In the genomic region with DNA sequence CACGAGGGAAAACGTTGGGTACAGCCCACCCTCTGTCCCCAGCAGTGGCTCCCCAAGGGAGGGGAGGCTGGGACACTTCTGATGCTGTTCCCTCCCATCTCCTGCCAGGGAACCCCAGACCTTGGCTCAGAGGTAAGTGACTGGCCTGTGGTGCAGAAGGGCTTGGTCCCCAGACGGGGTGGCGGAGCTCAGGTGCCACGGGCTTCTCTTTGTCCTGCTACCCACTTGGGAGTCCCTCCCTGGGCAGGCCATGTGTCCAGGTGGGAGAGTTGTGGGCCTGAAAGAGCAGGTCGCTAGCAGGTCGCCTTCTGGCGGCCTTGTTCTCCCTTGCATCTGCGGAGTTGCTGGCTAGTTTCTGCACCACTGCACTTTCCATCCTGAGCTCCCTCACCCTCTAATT, we compare ENCODE assay signal across 3 cellular contexts.
TF ChIP-seq lines count a peak whose summit lies in the region.

No MANE protein-coding gene starts in this region.

TF ChIP-seq in SK-N-SH, 30 proteins besides CTCF, POLR2A, EP300 and RAD21:
- TF ChIP-seq, protein P1, sequence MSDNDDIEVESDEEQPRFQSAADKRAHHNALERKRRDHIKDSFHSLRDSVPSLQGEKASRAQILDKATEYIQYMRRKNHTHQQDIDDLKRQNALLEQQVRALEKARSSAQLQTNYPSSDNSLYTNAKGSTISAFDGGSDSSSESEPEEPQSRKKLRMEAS (IDR thresholded peaks at IDR 0.05; ENCODE audit: low read depth), result no peak
- TF ChIP-seq RCOR1 (IDR thresholded peaks at IDR 0.05; ENCODE audit: low read length) (no peak), NFIC (IDR thresholded peaks at IDR 0.05; ENCODE audit: borderline replicate concordance) (no peak), JUND (IDR thresholded peaks at IDR 0.05) (no peak), FOXM1 (IDR thresholded peaks at IDR 0.05; ENCODE audit: low read depth) (no peak), FOSL2 (IDR thresholded peaks at IDR 0.05; ENCODE audit: borderline replicate concordance, low read depth) (no peak)
- TF ChIP-seq, protein P2, sequence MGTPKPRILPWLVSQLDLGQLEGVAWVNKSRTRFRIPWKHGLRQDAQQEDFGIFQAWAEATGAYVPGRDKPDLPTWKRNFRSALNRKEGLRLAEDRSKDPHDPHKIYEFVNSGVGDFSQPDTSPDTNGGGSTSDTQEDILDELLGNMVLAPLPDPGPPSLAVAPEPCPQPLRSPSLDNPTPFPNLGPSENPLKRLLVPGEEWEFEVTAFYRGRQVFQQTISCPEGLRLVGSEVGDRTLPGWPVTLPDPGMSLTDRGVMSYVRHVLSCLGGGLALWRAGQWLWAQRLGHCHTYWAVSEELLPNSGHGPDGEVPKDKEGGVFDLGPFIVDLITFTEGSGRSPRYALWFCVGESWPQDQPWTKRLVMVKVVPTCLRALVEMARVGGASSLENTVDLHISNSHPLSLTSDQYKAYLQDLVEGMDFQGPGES (IDR thresholded peaks at IDR 0.05; ENCODE audit: low read depth, low read length), result no peak

TF ChIP-seq in SK-N-SH treated with all-trans-retinoic acid at 6 μM for 48 hours, 23 proteins besides CTCF, POLR2A, EP300 and RAD21:
- no peak for TF ChIP-seq TCF4 (CRISPR knock-in tag; IDR thresholded peaks at IDR 0.05; ENCODE audit: borderline replicate concordance)
- TF ChIP-seq TOX (CRISPR knock-in tag; IDR thresholded peaks at IDR 0.05; ENCODE audit: borderline replicate concordance), result no peak
- no peak for TF ChIP-seq CSDC2 (CRISPR knock-in tag; IDR thresholded peaks at IDR 0.05)
- no peak for TF ChIP-seq ZFP30 (CRISPR knock-in tag; IDR thresholded peaks at IDR 0.05)
- TF ChIP-seq, protein P3, sequence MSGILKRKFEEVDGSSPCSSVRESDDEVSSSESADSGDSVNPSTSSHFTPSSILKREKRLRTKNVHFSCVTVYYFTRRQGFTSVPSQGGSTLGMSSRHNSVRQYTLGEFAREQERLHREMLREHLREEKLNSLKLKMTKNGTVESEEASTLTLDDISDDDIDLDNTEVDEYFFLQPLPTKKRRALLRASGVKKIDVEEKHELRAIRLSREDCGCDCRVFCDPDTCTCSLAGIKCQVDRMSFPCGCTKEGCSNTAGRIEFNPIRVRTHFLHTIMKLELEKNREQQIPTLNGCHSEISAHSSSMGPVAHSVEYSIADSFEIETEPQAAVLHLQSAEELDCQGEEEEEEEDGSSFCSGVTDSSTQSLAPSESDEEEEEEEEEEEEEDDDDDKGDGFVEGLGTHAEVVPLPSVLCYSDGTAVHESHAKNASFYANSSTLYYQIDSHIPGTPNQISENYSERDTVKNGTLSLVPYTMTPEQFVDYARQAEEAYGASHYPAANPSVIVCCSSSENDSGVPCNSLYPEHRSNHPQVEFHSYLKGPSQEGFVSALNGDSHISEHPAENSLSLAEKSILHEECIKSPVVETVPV (CRISPR knock-in tag; IDR thresholded peaks at IDR 0.05), result no peak
- TF ChIP-seq SNAI2 (CRISPR knock-in tag; IDR thresholded peaks at IDR 0.05), result no peak
- TF ChIP-seq, protein P4, sequence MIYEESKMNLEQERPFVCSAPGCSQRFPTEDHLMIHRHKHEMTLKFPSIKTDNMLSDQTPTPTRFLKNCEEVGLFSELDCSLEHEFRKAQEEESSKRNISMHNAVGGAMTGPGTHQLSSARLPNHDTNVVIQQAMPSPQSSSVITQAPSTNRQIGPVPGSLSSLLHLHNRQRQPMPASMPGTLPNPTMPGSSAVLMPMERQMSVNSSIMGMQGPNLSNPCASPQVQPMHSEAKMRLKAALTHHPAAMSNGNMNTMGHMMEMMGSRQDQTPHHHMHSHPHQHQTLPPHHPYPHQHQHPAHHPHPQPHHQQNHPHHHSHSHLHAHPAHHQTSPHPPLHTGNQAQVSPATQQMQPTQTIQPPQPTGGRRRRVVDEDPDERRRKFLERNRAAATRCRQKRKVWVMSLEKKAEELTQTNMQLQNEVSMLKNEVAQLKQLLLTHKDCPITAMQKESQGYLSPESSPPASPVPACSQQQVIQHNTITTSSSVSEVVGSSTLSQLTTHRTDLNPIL (CRISPR knock-in tag; IDR thresholded peaks at IDR 0.05; ENCODE audit: low read depth), result no peak
- TF ChIP-seq ESRRG (CRISPR knock-in tag; IDR thresholded peaks at IDR 0.05), result no peak
- TF ChIP-seq, protein P5, sequence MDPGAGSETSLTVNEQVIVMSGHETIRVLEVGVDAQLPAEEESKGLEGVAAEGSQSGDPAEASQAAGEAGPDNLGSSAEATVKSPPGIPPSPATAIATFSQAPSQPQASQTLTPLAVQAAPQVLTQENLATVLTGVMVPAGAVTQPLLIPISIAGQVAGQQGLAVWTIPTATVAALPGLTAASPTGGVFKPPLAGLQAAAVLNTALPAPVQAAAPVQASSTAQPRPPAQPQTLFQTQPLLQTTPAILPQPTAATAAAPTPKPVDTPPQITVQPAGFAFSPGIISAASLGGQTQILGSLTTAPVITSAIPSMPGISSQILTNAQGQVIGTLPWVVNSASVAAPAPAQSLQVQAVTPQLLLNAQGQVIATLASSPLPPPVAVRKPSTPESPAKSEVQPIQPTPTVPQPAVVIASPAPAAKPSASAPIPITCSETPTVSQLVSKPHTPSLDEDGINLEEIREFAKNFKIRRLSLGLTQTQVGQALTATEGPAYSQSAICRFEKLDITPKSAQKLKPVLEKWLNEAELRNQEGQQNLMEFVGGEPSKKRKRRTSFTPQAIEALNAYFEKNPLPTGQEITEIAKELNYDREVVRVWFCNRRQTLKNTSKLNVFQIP (CRISPR knock-in tag; IDR thresholded peaks at IDR 0.05; ENCODE audit: borderline replicate concordance, low read depth), result no peak
- TF ChIP-seq ZNF565 (CRISPR knock-in tag; conservative IDR thresholded peaks at IDR 0.05; ENCODE audit: low read depth), result no peak

TF ChIP-seq in endothelial cell of umbilical vein, 7 proteins besides CTCF, POLR2A, EP300 and RAD21:
- TF ChIP-seq JUN (IDR thresholded peaks at IDR 0.05; ENCODE audit: borderline replicate concordance, insufficient read depth, insufficient read length, low read depth) (no peak), POLR2AphosphoS5 (IDR thresholded peaks at IDR 0.05; ENCODE audit: insufficient read depth, low read depth, low read length) (peak; percentile 11)
